23 cellular contexts compared by ENCODE assay signal in the genomic region with DNA sequence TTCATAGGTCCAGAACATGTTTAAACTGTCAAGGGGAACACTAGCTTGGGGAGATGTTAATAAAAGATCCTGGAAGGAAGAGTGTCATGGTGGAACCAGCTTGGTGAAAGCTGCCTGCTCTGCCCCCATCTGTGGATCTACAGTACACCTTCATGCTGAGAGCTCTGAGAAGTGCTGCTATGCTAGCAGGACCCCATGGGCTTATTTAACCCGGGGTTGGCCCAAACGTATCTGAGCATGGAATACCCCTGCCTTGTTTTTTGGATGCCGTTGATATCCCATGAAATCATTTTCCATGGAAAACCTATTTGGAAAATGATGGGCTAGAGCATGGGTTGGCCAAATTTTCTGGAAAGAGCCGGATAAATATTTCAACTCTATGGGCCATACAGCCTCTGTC.
"Had no signal": no experiment of that assay in that cellular context is flagged by ENCODE, and none has a peak within 500 bp of the region (broad histone marks: within the 10 kb centered on the region; RNA-seq: fewer than 3 reads in every experiment).

No MANE protein-coding gene starts in this region.

- DNase-seq: colonic mucosa; cortex of kidney; dermis blood vessel endothelial cell; dorsolateral prefrontal cortex; effector CD4-positive, alpha-beta T cell; effector CD8-positive, alpha-beta T cell; effector memory CD4-positive, alpha-beta T cell; effector memory CD8-positive, alpha-beta T cell; endodermal cell; erythroblast; esophagus squamous epithelium; foreskin fibroblast; foreskin keratinocyte; foreskin melanocyte; gastrocnemius medialis; glutamatergic neuron; head of caudate nucleus; heart left ventricle; heart right ventricle had no signal

- H3K4me3 ChIP-seq: colonic mucosa, coronary artery, dorsolateral prefrontal cortex, esophagus muscularis mucosa, esophagus squamous epithelium, gastrocnemius medialis, gastroesophageal sphincter, heart left ventricle, heart right ventricle had no signal

- H3K27ac ChIP-seq: colonic mucosa, coronary artery, dorsolateral prefrontal cortex, epithelial cell of prostate, esophagus muscularis mucosa, esophagus squamous epithelium, foreskin keratinocyte, gastrocnemius medialis, gastroesophageal sphincter, heart left ventricle, heart right ventricle had no signal

- H3K9me3 ChIP-seq: colonic mucosa, esophagus muscularis mucosa, esophagus squamous epithelium, gastrocnemius medialis, gastroesophageal sphincter, heart left ventricle, heart right ventricle had no signal

- H3K4me1 ChIP-seq: colonic mucosa, esophagus muscularis mucosa, esophagus squamous epithelium, foreskin keratinocyte, gastroesophageal sphincter, heart left ventricle, heart right ventricle had no signal

- H3K27me3 ChIP-seq: colonic mucosa, dorsolateral prefrontal cortex, esophagus muscularis mucosa, esophagus squamous epithelium, foreskin keratinocyte, gastrocnemius medialis, gastroesophageal sphincter, heart left ventricle, heart right ventricle had no signal
